25 cellular contexts compared by ENCODE assay signal in genomic region chr1:219401723-219402431, GRCh38.
"Had no signal": no experiment of that assay in that cellular context is flagged by ENCODE, and none has a peak within 500 bp of the region (broad histone marks: within the 10 kb centered on the region; RNA-seq: fewer than 3 reads in every experiment).

No MANE protein-coding gene starts in this region.

- DNase-seq: activated B cell treated with CpG ODN at 0.5 μM for 24 hours; activated CD4-positive, alpha-beta T cell treated with anti-CD3 and anti-CD28 coated beads for 48 hours; activated CD4-positive, alpha-beta T cell treated with anti-CD3 and anti-CD28 coated beads, Interleukin-2, amount 50 U/mL, for 1 hour; activated CD4-positive, alpha-beta T cell treated with anti-CD3 and anti-CD28 coated beads, Interleukin-2, amount 50 U/mL, for 48 hours; activated CD8-positive, alpha-beta memory T cell treated with anti-CD3 and anti-CD28 coated beads for 24 hours; activated CD8-positive, alpha-beta T cell treated with anti-CD3 and anti-CD28 coated beads for 36 hours; activated effector memory CD4-positive, alpha-beta T cell treated with anti-CD3 and anti-CD28 coated beads, Interleukin-2, amount 50 U/mL, for 16 hours; activated naive CD4-positive, alpha-beta T cell treated with anti-CD3 and anti-CD28 coated beads for 36 hours; activated naive CD8-positive, alpha-beta T cell treated with anti-CD3 and anti-CD28 coated beads for 36 hours; activated naive CD8-positive, alpha-beta T cell treated with anti-CD3 and anti-CD28 coated beads, Interleukin-2, amount 50 U/mL, for 24 hours; activated T-cell treated with anti-CD3 and anti-CD28 coated beads, Interleukin-2, amount 50 U/mL, for 4 hours; dorsolateral prefrontal cortex; effector memory CD4-positive, alpha-beta T cell; endodermal cell; foreskin fibroblast; head of caudate nucleus; T-helper 17 cell; T1000; WERI-Rb-1 had no signal

- H3K27me3 ChIP-seq: ascending aorta, breast epithelium, cardiac muscle cell, dorsolateral prefrontal cortex had no signal

- H3K27ac ChIP-seq: ascending aorta, breast epithelium, cardiac muscle cell, coronary artery, dorsolateral prefrontal cortex, WERI-Rb-1 had no signal

- H3K36me3 ChIP-seq: ascending aorta, breast epithelium, cardiac muscle cell, WERI-Rb-1 had no signal

- H3K4me1 ChIP-seq: ascending aorta, breast epithelium had no signal

- ATAC-seq: activated CD4-positive, CD25-positive, alpha-beta regulatory T cell treated with anti-CD3 and anti-CD28 coated beads, Interleukin-2, amount 50 U/mL, for 24 hours; activated CD8-positive, alpha-beta T cell treated with anti-CD3 and anti-CD28 coated beads for 36 hours; activated naive CD8-positive, alpha-beta T cell treated with anti-CD3 and anti-CD28 coated beads, Interleukin-2, amount 50 U/mL, for 24 hours; activated T-cell treated with anti-CD3 and anti-CD28 coated beads, Interleukin-2, amount 50 U/mL, for 4 hours; esophagus mucosa; T-helper 17 cell had no signal

- H3K4me3 ChIP-seq: ascending aorta, breast epithelium, cardiac muscle cell, coronary artery, dorsolateral prefrontal cortex had no signal
